Comparison of ENCODE assay signal across 29 cellular contexts in genomic region chr9:124471761-124472160, GRCh38. TPM values are rescaled to one million over a fixed set of nuclear protein-coding genes. Genes with fewer than 3 reads are reported as not detected.
"Had no signal": no experiment of that assay in that cellular context is flagged by ENCODE, and none has a peak within 500 bp of the region (broad histone marks: within the 10 kb centered on the region; RNA-seq: fewer than 3 reads in every experiment).

No MANE protein-coding gene starts in this region.

- H3K4me3 ChIP-seq: coronary artery, heart left ventricle, spleen, testis, tibial nerve had no signal

- H3K36me3 ChIP-seq: heart left ventricle, spleen, tibial nerve had no signal

- H3K27me3 ChIP-seq: testis had no signal

- H3K9me3 ChIP-seq: heart left ventricle, spleen, testis, tibial nerve had no signal

- H3K4me1 ChIP-seq: heart left ventricle, testis, tibial nerve had no signal

- DNase-seq: effector CD8-positive, alpha-beta T cell; hippocampal formation; left colon; mesendoderm; naive B cell; spleen; stimulated activated CD4-positive, alpha-beta T cell treated with anti-CD3 and anti-CD28 coated beads, Interleukin-15, amount 100 ng/mL, for 24 hours; stimulated activated CD4-positive, alpha-beta T cell treated with anti-CD3 and anti-CD28 coated beads, Interleukin-1b, Interleukin-23, amount 100 ng/mL, for 48 hours; stimulated activated CD4-positive, alpha-beta T cell treated with anti-CD3 and anti-CD28 coated beads, Interleukin-4, amount 100 ng/mL, for 4 hours; stimulated activated naive B cell treated with anti-CD40 and anti-IgM and Interleukin-4, amounts not matched to agents 10 μg/mL and 1 μg/mL and 100 μg/mL, for 72 hours; stimulated activated naive CD8-positive, alpha-beta T cell treated with anti-CD3 and anti-CD28 coated beads, Interleukin-15, amount 100 ng/mL, for 72 hours; testis had no signal

- H3K27ac ChIP-seq: coronary artery, heart left ventricle, spleen, testis, tibial nerve had no signal

RNA-seq across cellular contexts. Expression of gene ADGRD2, which starts 21.5 kb away (rescaled TPM):
- total RNA-seq: dermis microvascular lymphatic vessel endothelial cell, fibroblast of lung, frontal cortex, glomerular endothelial cell, heart left ventricle, kidney epithelial cell, left colon, liver, lung microvascular endothelial cell, omental fat pad, pulmonary artery endothelial cell, sciatic nerve, skeletal muscle tissue, subcutaneous adipose tissue, tibial nerve had no signal

RNA-seq across cellular contexts. Expression of gene NR5A1, which starts 35.4 kb away (rescaled TPM):
- total RNA-seq: dermis microvascular lymphatic vessel endothelial cell, esophagus mucosa, fibroblast of lung, frontal cortex, glomerular endothelial cell, heart left ventricle, kidney epithelial cell, left colon, liver, lung microvascular endothelial cell, omental fat pad, pulmonary artery endothelial cell, sciatic nerve, skeletal muscle tissue, subcutaneous adipose tissue, tibial nerve, ureter had no signal
